In genomic region chr11:122751298-122752070, GRCh38 we compare ENCODE assay signal across 12 cellular contexts.
A peak's percentile ranks its signal among the peaks of the same experiment; 100 is the strongest.
DNase-seq lines count a peak whose midpoint lies in the region; TF ChIP-seq lines count a peak whose summit lies in the region.
"Had no signal": no experiment of that assay in that cellular context is flagged by ENCODE, and none has a peak within 500 bp of the region (broad histone marks: within the 10 kb centered on the region; RNA-seq: fewer than 3 reads in every experiment).

No MANE protein-coding gene starts in this region.

- H3K27me3 ChIP-seq in prostate gland (replicated peaks; ENCODE audit: insufficient read depth): no peaks in the 10 kb centered on the region
- H3K27me3 ChIP-seq in neural progenitor cell: no peaks in the 10 kb centered on the region

- no peak overlapping the region for H3K4me3 Mint-ChIP-seq in neural progenitor cell

- 85% methylated on average over 5 of the region's 5 CpGs for WGBS in prostate gland

- H3K4me3 ChIP-seq in fibroblast of mammary gland (ENCODE audit: control insufficient read depth, low read depth, low read length) (no peak overlapping the region), prostate gland (no peak overlapping the region), neural progenitor cell (no peak overlapping the region)

- H3K4me2 ChIP-seq in neural progenitor cell: no peak overlapping the region

- H3K9me3 ChIP-seq in prostate gland (no peaks in the 10 kb centered on the region), neural progenitor cell (ENCODE audit: low read depth) (no peaks in the 10 kb centered on the region)

- peaks cover 3% of the 10 kb centered on the region for H3K27me3 Mint-ChIP-seq in neural progenitor cell (ENCODE audit: insufficient read depth, low read depth)
- H3K27me3 Mint-ChIP-seq: activated naive CD8-positive, alpha-beta T cell treated with anti-CD3 and anti-CD28 coated beads, Interleukin-2, amount 10 ng/mL, durations not matched to agents 7 days and 5 days had no signal

- H3K27ac ChIP-seq in prostate gland (no peak overlapping the region), neural progenitor cell (no peak overlapping the region)

- peak; percentile 40 for DNase-seq in AG08396 (ENCODE audit: low spot score)
- peak; percentile 27 for DNase-seq in H4 (ENCODE audit: low spot score)
- peak; percentile 5 for DNase-seq in NCI-H345 treated with DMSO at 0.1 percent for 48 hours (lab: John Stamatoyannopoulos, UW; ENCODE audit: unreplicated experiment)
- peak; percentile 75 for DNase-seq in fibroblast of mammary gland (ENCODE audit: low read depth)
- DNase-seq in prostate gland (ENCODE audit: low spot score): no peak
- DNase-seq in NK-92 (lab: John Stamatoyannopoulos, UW; ENCODE audit: unreplicated experiment): no peak
- DNase-seq in neural progenitor cell (ENCODE audit: low spot score): no peak
- DNase-seq in germinal center (ENCODE audit: low spot score): no peak
- DNase-seq: activated CD4-positive, alpha-beta T cell treated with anti-CD3 and anti-CD28 coated beads, Interleukin-2, amount 50 U/mL, for 1 hour; activated naive CD8-positive, alpha-beta T cell treated with anti-CD3 and anti-CD28 coated beads, Interleukin-2, amount 10 ng/mL, durations not matched to agents 7 days and 5 days; NCI-H526 treated with DMSO at 0.1 percent for 48 hours; stimulated activated CD4-positive, alpha-beta T cell treated with anti-CD3 and anti-CD28 coated beads, Interleukin-12 subunit alpha, Interleukin-12 subunit beta, amount 100 ng/mL, for 4 hours had no signal

- H3K9me3 Mint-ChIP-seq in neural progenitor cell: no peaks in the 10 kb centered on the region
- H3K9me3 Mint-ChIP-seq: activated naive CD8-positive, alpha-beta T cell treated with anti-CD3 and anti-CD28 coated beads, Interleukin-2, amount 10 ng/mL, durations not matched to agents 7 days and 5 days had no signal

- no peak overlapping the region for H3K9ac ChIP-seq in neural progenitor cell

- H3K27ac Mint-ChIP-seq in neural progenitor cell: no peak overlapping the region

- H3K4me1 ChIP-seq in prostate gland (replicated peaks) (no peaks in the 10 kb centered on the region), neural progenitor cell (peaks cover 26% of the 10 kb centered on the region)

- no peaks in the 10 kb centered on the region for H3K79me2 ChIP-seq in neural progenitor cell (ENCODE audit: low read depth)

- intact Hi-C loops in prostate gland (cut with DNase I): no loop called here

- no peak for TF ChIP-seq POLR2A in prostate gland (IDR thresholded peaks at IDR 0.05)

- no peak for TF ChIP-seq CTCF in fibroblast of mammary gland (conservative IDR thresholded peaks at IDR 0.05; ENCODE audit: control insufficient read depth, insufficient read depth, low read depth, low read length)
- TF ChIP-seq CTCF in prostate gland (IDR thresholded peaks at IDR 0.05): no peak
- TF ChIP-seq CTCF in neural progenitor cell (IDR thresholded peaks at IDR 0.05): no peak

- H3K36me3 ChIP-seq in prostate gland (no peaks in the 10 kb centered on the region), neural progenitor cell (no peaks in the 10 kb centered on the region)

- peaks cover 10% of the 10 kb centered on the region for H3F3A ChIP-seq in neural progenitor cell (ENCODE audit: low read depth)

- H2AFZ ChIP-seq in neural progenitor cell (replicated peaks): no peak overlapping the region

- no peaks in the 10 kb centered on the region for H3K36me3 Mint-ChIP-seq in neural progenitor cell

- H4K20me1 ChIP-seq in neural progenitor cell (ENCODE audit: low read depth): no peaks in the 10 kb centered on the region

- peaks cover 21% of the 10 kb centered on the region for H3K4me1 Mint-ChIP-seq in neural progenitor cell

Comparison
In these comparisons a context has a peak if more than half of its experiments do, and no peak if none do; other contexts are left out.
1. DNase-seq: peak in AG08396 (single experiment), H4 (single experiment), NCI-H345 treated with DMSO at 0.1 percent for 48 hours (single experiment) and fibroblast of mammary gland (single experiment); none in prostate gland (single experiment), NK-92 (single experiment), neural progenitor cell (single experiment) and germinal center (single experiment).